Comparison of ENCODE assay signal across 22 cellular contexts in genomic region chr4:183831026-183831446, GRCh38.
A peak's percentile ranks its signal among the peaks of the same experiment; 100 is the strongest.
DNase-seq lines count a peak whose midpoint lies in the region; ATAC-seq, FAIRE-seq and TF ChIP-seq lines count a peak whose summit lies in the region.
"Had no signal": no experiment of that assay in that cellular context is flagged by ENCODE, and none has a peak within 500 bp of the region (broad histone marks: within the 10 kb centered on the region; RNA-seq: fewer than 3 reads in every experiment).

No MANE protein-coding gene starts in this region.

- DNase-seq in Karpas-422 (peak; percentile 40), esophagus squamous epithelium (lab: John Stamatoyannopoulos, UW) (no peak), left lung (no peak), smooth muscle cell (lab: John Stamatoyannopoulos, UW; ENCODE audit: unreplicated experiment) (no peak), NCI-H2196 (lab: John Stamatoyannopoulos, UW; ENCODE audit: unreplicated experiment) (no peak), HTR-8/SVneo (ENCODE audit: insufficient read length, low spot score) (no peak)
- no peak for DNase-seq in activated CD4-positive, CD25-positive, alpha-beta regulatory T cell (lab: John Stamatoyannopoulos, UW)
- DNase-seq: activated CD4-positive, alpha-beta T cell treated with anti-CD3 and anti-CD28 coated beads, Interleukin-2, amount 10 ng/mL, durations not matched to agents 7 days and 5 days; activated naive CD8-positive, alpha-beta T cell treated with anti-CD3 and anti-CD28 coated beads, Interleukin-2, amount 10 ng/mL, durations not matched to agents 7 days and 5 days; CD8-positive, alpha-beta T cell; foreskin fibroblast; NCI-H1694 treated with DMSO at 0.1 percent for 48 hours; NCI-H82; PC-9; retina; T-helper 17 cell; testis had no signal

- no peak for TF ChIP-seq POLR2A in esophagus squamous epithelium (IDR thresholded peaks at IDR 0.05)

- H3K27ac ChIP-seq in Karpas-422 (ENCODE audit: low read length) (no peak overlapping the region), esophagus squamous epithelium (peak overlapping the region; percentile 31 to 79 (median 70)), left lung (peak overlapping the region in 1 of 2 donors; percentile 69), smooth muscle cell (ENCODE audit: low read depth) (peak overlapping the region; percentile 64)
- H3K27ac ChIP-seq: PC-9, SJSA1 had no signal

- H3K4me1 ChIP-seq in Karpas-422 (ENCODE audit: low read length) (no peaks in the 10 kb centered on the region), esophagus squamous epithelium (peaks cover 0 to 80% (median 28%) of the 10 kb centered on the region in 3 donors), left lung (peaks cover 0 to 60% of the 10 kb centered on the region in 2 donors), smooth muscle cell (ENCODE audit: low read depth) (no peaks in the 10 kb centered on the region)
- H3K4me1 ChIP-seq: SJSA1 had no signal

- H3K36me3 ChIP-seq in Karpas-422 (ENCODE audit: insufficient read depth, low read length) (no peaks in the 10 kb centered on the region), esophagus squamous epithelium (no peaks in the 10 kb centered on the region), left lung (no peaks in the 10 kb centered on the region), smooth muscle cell (ENCODE audit: low read depth) (no peaks in the 10 kb centered on the region)
- H3K36me3 ChIP-seq: SJSA1 had no signal

- H2AFZ ChIP-seq in Karpas-422 (ENCODE audit: low read length): no peak overlapping the region
- no peak overlapping the region for H2AFZ ChIP-seq in smooth muscle cell (ENCODE audit: low read depth)
- H2AFZ ChIP-seq: PC-9 had no signal

- no peaks in the 10 kb centered on the region for H3K79me2 ChIP-seq in Karpas-422 (ENCODE audit: low read length)
- H3K79me2 ChIP-seq in smooth muscle cell (ENCODE audit: low read depth): no peaks in the 10 kb centered on the region

- H3K27me3 ChIP-seq in Karpas-422 (ENCODE audit: low read length) (no peaks in the 10 kb centered on the region), esophagus squamous epithelium (no peaks in the 10 kb centered on the region), left lung (no peaks in the 10 kb centered on the region), smooth muscle cell (ENCODE audit: low read depth) (no peaks in the 10 kb centered on the region)
- H3K27me3 ChIP-seq: SJSA1, testis had no signal

- H3K4me3 ChIP-seq in Karpas-422 (ENCODE audit: low read length) (no peak overlapping the region), esophagus squamous epithelium (no peak overlapping the region), left lung (no peak overlapping the region), smooth muscle cell (no peak overlapping the region)
- H3K4me3 ChIP-seq: coronary artery, PC-9, SJSA1, testis had no signal

- TF ChIP-seq CTCF in esophagus squamous epithelium (IDR thresholded peaks at IDR 0.05) (no peak), left lung (IDR thresholded peaks at IDR 0.05) (no peak), smooth muscle cell (IDR thresholded peaks at IDR 0.05; ENCODE audit: borderline replicate concordance, insufficient read depth, poor library complexity, severe bottlenecking) (no peak)

- 48 to 50% methylated on average over 7 to 8 of the region's 9 CpGs for WGBS in esophagus squamous epithelium, 2 donors
- WGBS in smooth muscle cell (ENCODE audit: low lambda C conversion rate): 84% methylated on average over 9 of the region's 9 CpGs

- FAIRE-seq in HTR-8/SVneo (lab: Jason Lieb, UNC): no peak
- FAIRE-seq: keratinocyte had no signal

- no peaks in the 10 kb centered on the region for H3F3A ChIP-seq in smooth muscle cell (ENCODE audit: low read depth)

- H3K9me3 ChIP-seq in Karpas-422 (ENCODE audit: low read length) (no peaks in the 10 kb centered on the region), esophagus squamous epithelium (no peaks in the 10 kb centered on the region), left lung (no peaks in the 10 kb centered on the region), smooth muscle cell (replicated peaks; ENCODE audit: low read depth) (no peaks in the 10 kb centered on the region)
- H3K9me3 ChIP-seq: SJSA1, testis had no signal

- intact Hi-C loops in esophagus squamous epithelium (cut with DNase I) (no loop called here), left lung (cut with DNase I) (no loop called here)

- H4K20me1 ChIP-seq in Karpas-422 (ENCODE audit: insufficient read depth, low read depth, low read length) (no peaks in the 10 kb centered on the region), smooth muscle cell (ENCODE audit: low read depth) (no peaks in the 10 kb centered on the region)

- no peak overlapping the region for H3K4me2 ChIP-seq in Karpas-422 (ENCODE audit: low read depth, low read length, poor library complexity, severe bottlenecking)
- no peak overlapping the region for H3K4me2 ChIP-seq in smooth muscle cell
- H3K4me2 ChIP-seq: PC-9 had no signal

- ATAC-seq in left lung (peak; percentile 9), GM21526 (IDR thresholded peaks at IDR 0.05; ENCODE audit: low FRiP score, unreplicated experiment) (no peak)
- ATAC-seq: activated T-helper 17 cell treated with anti-CD3 and anti-CD28 coated beads, Interleukin-2, amount 50 U/mL, for 72 hours; CD8-positive, alpha-beta T cell; T-helper 17 cell had no signal

- H3K9ac ChIP-seq in Karpas-422 (ENCODE audit: low read length): no peak overlapping the region
- H3K9ac ChIP-seq in smooth muscle cell (ENCODE audit: low read depth): no peak overlapping the region

- no peaks in the 10 kb centered on the region for H3K9me2 ChIP-seq in Karpas-422 (replicated peaks; ENCODE audit: insufficient read depth, low read length)
